In the genomic region with DNA sequence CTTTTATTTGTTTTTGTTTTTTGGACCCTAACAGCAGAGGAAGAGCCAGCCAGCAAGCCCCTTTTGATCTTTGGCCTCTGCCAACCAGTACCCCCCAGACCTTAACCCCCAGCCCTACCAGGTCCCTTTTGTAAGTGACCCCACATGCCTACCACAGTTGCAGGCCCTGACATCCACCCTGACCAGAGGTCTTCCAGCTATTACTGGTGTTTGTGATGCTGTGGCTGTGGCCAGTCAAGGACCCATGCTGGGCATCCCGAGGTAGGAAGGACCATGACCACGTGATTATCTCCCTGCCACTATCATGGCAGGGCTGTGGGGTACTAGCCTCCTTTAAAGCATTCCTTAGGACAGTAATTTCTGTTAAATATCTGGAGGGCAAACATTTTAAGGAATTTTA, we compare ENCODE assay signal across 24 cellular contexts.
"Had no signal": no experiment of that assay in that cellular context is flagged by ENCODE, and none has a peak within 500 bp of the region (broad histone marks: within the 10 kb centered on the region; RNA-seq: fewer than 3 reads in every experiment).

No MANE protein-coding gene starts in this region.

- DNase-seq: activated CD4-positive, alpha-beta memory T cell treated with anti-CD3 and anti-CD28 coated beads, Interleukin-2, amount 10 ng/mL, durations not matched to agents 7 days and 5 days; activated CD4-positive, alpha-beta T cell treated with anti-CD3 and anti-CD28 coated beads, Interleukin-2, amount 10 ng/mL, durations not matched to agents 24 days and 14 days; activated naive CD4-positive, alpha-beta T cell; activated naive CD8-positive, alpha-beta T cell treated with anti-CD3 and anti-CD28 coated beads for 36 hours; activated T-cell treated with anti-CD3 and anti-CD28 coated beads, Interleukin-2, amount 50 U/mL, for 1 hour; colonic mucosa; foreskin melanocyte; immature natural killer cell; left ventricle myocardium inferior; midbrain; right lobe of liver; stimulated activated CD4-positive, alpha-beta T cell treated with anti-CD3 and anti-CD28 coated beads, Interleukin-2, amount 100 ng/mL, for 24 hours; stomach; SW 1271; T-helper 17 cell; transverse colon had no signal

- H3K27ac Mint-ChIP-seq: activated naive CD8-positive, alpha-beta T cell treated with anti-CD3 and anti-CD28 coated beads for 36 hours; nephron had no signal

- ATAC-seq: right lobe of liver; stimulated activated memory B cell treated with anti-CD40 and anti-IgM and Interleukin-4, amounts not matched to agents 10 μg/mL and 1 μg/mL and 100 μg/mL, for 72 hours had no signal

- H3K4me1 ChIP-seq: colonic mucosa had no signal

- FAIRE-seq: astrocyte had no signal

- H3K36me3 ChIP-seq: colonic mucosa, transverse colon had no signal

- H3K4me3 Mint-ChIP-seq: activated CD4-positive, alpha-beta memory T cell treated with anti-CD3 and anti-CD28 coated beads, Interleukin-2, amount 10 ng/mL, durations not matched to agents 7 days and 5 days; activated CD4-positive, alpha-beta T cell treated with anti-CD3 and anti-CD28 coated beads, Interleukin-2, amount 10 ng/mL, durations not matched to agents 24 days and 14 days; activated naive CD8-positive, alpha-beta T cell treated with anti-CD3 and anti-CD28 coated beads for 36 hours; nephron; stimulated activated memory B cell treated with anti-CD40 and anti-IgM and Interleukin-4, amounts not matched to agents 10 μg/mL and 1 μg/mL and 100 μg/mL, for 72 hours; T-helper 17 cell had no signal

- H3K27me3 Mint-ChIP-seq: activated CD4-positive, alpha-beta memory T cell treated with anti-CD3 and anti-CD28 coated beads, Interleukin-2, amount 10 ng/mL, durations not matched to agents 7 days and 5 days; activated CD4-positive, alpha-beta T cell treated with anti-CD3 and anti-CD28 coated beads, Interleukin-2, amount 10 ng/mL, durations not matched to agents 24 days and 14 days; activated naive CD8-positive, alpha-beta T cell treated with anti-CD3 and anti-CD28 coated beads for 36 hours; central memory CD8-positive, alpha-beta T cell; stimulated activated memory B cell treated with anti-CD40 and anti-IgM and Interleukin-4, amounts not matched to agents 10 μg/mL and 1 μg/mL and 100 μg/mL, for 72 hours; T-helper 17 cell had no signal

- H3K27me3 ChIP-seq: colonic mucosa, right lobe of liver, stomach, suprapubic skin, transverse colon, vagina had no signal

- H3K4me3 ChIP-seq: colonic mucosa, left ventricle myocardium inferior, right lobe of liver, skin epidermis, stomach, suprapubic skin, transverse colon, vagina had no signal

- H3K27ac ChIP-seq: colonic mucosa, left ventricle myocardium inferior, right lobe of liver, stomach, suprapubic skin, transverse colon, vagina had no signal

- H3K9me3 ChIP-seq: colonic mucosa, left ventricle myocardium inferior, right lobe of liver, stomach, suprapubic skin, transverse colon, vagina had no signal

- H3K9me3 Mint-ChIP-seq: activated CD4-positive, alpha-beta memory T cell treated with anti-CD3 and anti-CD28 coated beads, Interleukin-2, amount 10 ng/mL, durations not matched to agents 7 days and 5 days; activated CD4-positive, alpha-beta T cell treated with anti-CD3 and anti-CD28 coated beads, Interleukin-2, amount 10 ng/mL, durations not matched to agents 24 days and 14 days; activated naive CD8-positive, alpha-beta T cell treated with anti-CD3 and anti-CD28 coated beads for 36 hours; activated T-helper 2 cell treated with anti-CD3 and anti-CD28 coated beads, Interferon-gamma antibody, Interleukin-2, Interleukin-4, amounts not matched to agents 10 μg/mL and 5 μg/mL and 100 μg/mL, durations not matched to agents 14 hours and 24 hours and 36 hours; central memory CD8-positive, alpha-beta T cell; immature natural killer cell; nephron; stimulated activated memory B cell treated with anti-CD40 and anti-IgM and Interleukin-4, amounts not matched to agents 10 μg/mL and 1 μg/mL and 100 μg/mL, for 72 hours had no signal
